Comparison of ENCODE assay signal across 1 cellular context in genomic region chr11:66467034-66467659, GRCh38.
A peak's percentile ranks its signal among the peaks of the same experiment; 100 is the strongest.
TF ChIP-seq lines count a peak whose summit lies in the region.

No MANE protein-coding gene starts in this region.

TF ChIP-seq in K562, 482 proteins besides CTCF, POLR2A, EP300 and RAD21 (continues in another document):
- TF ChIP-seq CCNT2 (IDR thresholded peaks at IDR 0.05; ENCODE audit: borderline replicate concordance, extremely low read depth, insufficient read length, low read depth, low read length) (peak; percentile 50), AFF4 (CRISPR knock-in tag; IDR thresholded peaks at IDR 0.05) (no peak), CREB1 (IDR thresholded peaks at IDR 0.05) (no peak), CREB1 (CRISPR knock-in tag; IDR thresholded peaks at IDR 0.05) (peak; percentile 49), DPF2 (IDR thresholded peaks at IDR 0.05) (no peak), TAF7 (tag; IDR thresholded peaks at IDR 0.05) (no peak), MNT (conservative IDR thresholded peaks at IDR 0.05) (no peak), CEBPZ (IDR thresholded peaks at IDR 0.05; ENCODE audit: borderline replicate concordance, low read depth, low read length) (no peak), WHSC1 (IDR thresholded peaks at IDR 0.05; ENCODE audit: low read length) (no peak), FOS (IDR thresholded peaks at IDR 0.05; ENCODE audit: extremely low read depth, insufficient read length) (no peak), REST (CRISPR knock-in tag; IDR thresholded peaks at IDR 0.05; ENCODE audit: low read depth) (peak; percentile 66; the same call in 1 of the 2 replicates), ZBTB1 (CRISPR knock-in tag; IDR thresholded peaks at IDR 0.05; ENCODE audit: borderline replicate concordance, low read depth) (peak; percentile 43; the same call in 1 of the 2 replicates), POLR2AphosphoS5 (IDR thresholded peaks at IDR 0.05; ENCODE audit: control insufficient read depth, insufficient read depth, low read depth, low read length) (no peak), UBTF (IDR thresholded peaks at IDR 0.05; ENCODE audit: borderline replicate concordance in 1 of 2, low read depth in 2 of 2, low read length in 2 of 2) (peak; percentile 91 to 94), BCOR (IDR thresholded peaks at IDR 0.05) (0 out of 2 replicates have a peak, but pooled peaks have one; percentile 20), FOXP1 (CRISPR knock-in tag; IDR thresholded peaks at IDR 0.05) (0 out of 2 replicates have a peak, but pooled peaks have one; percentile 23), SAP30 (IDR thresholded peaks at IDR 0.05; ENCODE audit: borderline replicate concordance, insufficient read depth, low read depth, low read length, poor library complexity, severe bottlenecking) (peak; percentile 63), STAG1 (CRISPR knock-in tag; IDR thresholded peaks at IDR 0.05; ENCODE audit: borderline replicate concordance) (no peak), PHF8 (IDR thresholded peaks at IDR 0.05; ENCODE audit: borderline replicate concordance, low read length) (peak; percentile 4; the same call in 1 of the 2 replicates), HDAC1 (IDR thresholded peaks at IDR 0.05) (0 out of 4 replicates have a peak, but pooled peaks of 1 of the 2 experiments have one; percentile 22), IFI16 (CRISPR knock-in tag; IDR thresholded peaks at IDR 0.05) (no peak), ARID4B (CRISPR knock-in tag; IDR thresholded peaks at IDR 0.05) (0 out of 2 replicates have a peak, but pooled peaks have one; percentile 34), CBX3 (IDR thresholded peaks at IDR 0.05; ENCODE audit: borderline replicate concordance in 1 of 2, low read length in 2 of 2) (no peak), NONO (IDR thresholded peaks at IDR 0.05; ENCODE audit: low read depth in 2 of 2, low read length in 1 of 2) (0 out of 4 replicates have a peak, but pooled peaks of 1 of the 2 experiments have one; percentile 27), RBBP5 (IDR thresholded peaks at IDR 0.05; ENCODE audit: borderline replicate concordance, insufficient read depth, low read length, poor library complexity, severe bottlenecking) (peak; percentile 42), HMG20B (CRISPR knock-in tag; IDR thresholded peaks at IDR 0.05) (no peak), CXXC5 (CRISPR knock-in tag; IDR thresholded peaks at IDR 0.05) (peak; percentile 57), SAFB (IDR thresholded peaks at IDR 0.05; ENCODE audit: borderline replicate concordance, low read depth, low read length) (0 out of 2 replicates have a peak, but pooled peaks have one; percentile 9), RB1 (IDR thresholded peaks at IDR 0.05; ENCODE audit: low read depth) (peak; percentile 41; the same call in 1 of the 2 replicates), MTF1 (CRISPR knock-in tag; IDR thresholded peaks at IDR 0.05; ENCODE audit: borderline replicate concordance) (no peak), ZBTB17 (CRISPR knock-in tag; IDR thresholded peaks at IDR 0.05) (no peak), HMGN3 (IDR thresholded peaks at IDR 0.05; ENCODE audit: borderline replicate concordance, extremely low read depth, insufficient read length, low read depth, low read length) (peak; percentile 23), IRF2 (CRISPR knock-in tag; IDR thresholded peaks at IDR 0.05) (no peak), GATAD2B (IDR thresholded peaks at IDR 0.05; ENCODE audit: borderline replicate concordance) (peak; percentile 83), EGR1 (conservative IDR thresholded peaks at IDR 0.05) (0 out of 2 replicates have a peak, but pooled peaks have one; percentile 11), BMI1 (IDR thresholded peaks at IDR 0.05; ENCODE audit: low read length) (no peak), POLR2G (IDR thresholded peaks at IDR 0.05; ENCODE audit: low read depth, low read length) (peak; percentile 1; the same call in 1 of the 2 replicates), JUN (IDR thresholded peaks at IDR 0.05; ENCODE audit: borderline replicate concordance, low read depth, low read length) (no peak), JUN (CRISPR knock-in tag; IDR thresholded peaks at IDR 0.05; ENCODE audit: borderline replicate concordance) (0 out of 2 replicates have a peak, but pooled peaks have one; percentile 33), MAZ (CRISPR knock-in tag; conservative IDR thresholded peaks at IDR 0.05 in 1 of 2, IDR thresholded peaks at IDR 0.05 in 1 of 2) (0 out of 4 replicates have a peak, but pooled peaks of 1 of the 2 experiments have one; percentile 19), ZBTB7A (IDR thresholded peaks at IDR 0.05; ENCODE audit: borderline replicate concordance, control insufficient read depth, low read depth, low read length) (peak; percentile 68; the same call in 1 of the 2 replicates)
